Comparison of ENCODE assay signal across 8 cellular contexts in genomic region chr12:104049278-104050257, GRCh38. TPM values are rescaled to one million over a fixed set of nuclear protein-coding genes. Genes with fewer than 3 reads are reported as not detected.
DNase-seq lines count a peak whose midpoint lies in the region; TF ChIP-seq lines count a peak whose summit lies in the region.

Gene GLT8D2, minus strand, starts transcription at chr12:104050187. Its CDS starts 30,539 bp downstream, at chr12:104019648.

- no peaks in the 10 kb centered on the region for H4K20me1 ChIP-seq in mammary epithelial cell (ENCODE audit: insufficient read depth, low read length)

- POLR2A ChIA-PET in AG04449 (lab: Yijun Ruan, JAX): interaction anchor here (1.2 to 1.5 kb wide), 3 partner anchors 14 to 93 kb away, joined by 4 to 8 read pairs (median 4); partner anchors contain the start of genes HCFC2 and NFYB

- H3K4me1 ChIP-seq in HUES64 (ENCODE audit: insufficient read depth, low read length): peaks cover 15% of the 10 kb centered on the region
- peaks cover 23% of the 10 kb centered on the region for H3K4me1 ChIP-seq in mammary epithelial cell (ENCODE audit: insufficient read depth, low read length)
- peaks cover 0 to 31% (median 21%) of the 10 kb centered on the region in 5 donors for H3K4me1 ChIP-seq in subcutaneous abdominal adipose tissue (ENCODE audit: control insufficient read depth in 5 of 5, insufficient read depth in 5 of 5, low read length in 5 of 5)

- peaks cover 21% of the 10 kb centered on the region for H3K27me3 ChIP-seq in HUES64 (ENCODE audit: insufficient read depth, low read length)
- H3K27me3 ChIP-seq in mammary epithelial cell (ENCODE audit: insufficient read depth, low read length): no peaks in the 10 kb centered on the region
- peaks cover 0 to 20% (median 0%) of the 10 kb centered on the region in 5 donors for H3K27me3 ChIP-seq in subcutaneous abdominal adipose tissue (ENCODE audit: control insufficient read depth in 5 of 5, insufficient read depth in 4 of 5, low read length in 5 of 5)

- intact Hi-C loops in mammary epithelial cell (cut with micrococcal nuclease): loop anchor here (1.0 to 10.0 kb wide), 4 partner anchors 38 to 165 kb away; partner anchors contain the start of gene TDG

- dilution Hi-C loops in mammary epithelial cell (cut with HindIII; ENCODE audit: low sequenced_read_pairs): no loop called here

- DNase-seq in AG04449 (ENCODE audit: low read depth, low spot score) (no peak), mammary epithelial cell (peak; percentile 57), left kidney (ENCODE audit: low read depth, low spot score) (peak; percentile 84), erythroblast (lab: John Stamatoyannopoulos, UW) (no peak), T-helper 1 cell (no peak), HK-2 (ENCODE audit: unreplicated experiment) (no peak)

- no peak for TF ChIP-seq POLR2A in erythroblast (IDR thresholded peaks at IDR 0.05; ENCODE audit: low read length)

- H3K9ac ChIP-seq in HUES64 (ENCODE audit: low read depth, low read length) (peak within 1 kb of the TSS; percentile 49), mammary epithelial cell (ENCODE audit: insufficient read depth, low read length) (peak within 1 kb of the TSS; percentile 69), subcutaneous abdominal adipose tissue (ENCODE audit: low read length in 5 of 5) (peak within 1 kb of the TSS in 4 of 5 donors; percentile 46 to 65 (median 51))

- TSS peak; percentile 35 for BruUV-seq in mammary epithelial cell (replicated peaks; lab: Mats Ljungman, UMichigan)

- in situ Hi-C loops in mammary epithelial cell (cut with MboI; ENCODE audit: low sequenced_read_pairs in 2 of 2): no loop called here

- H3K4me3 ChIP-seq in AG04449 (ENCODE audit: low read depth, low read length): peak within 1 kb of the TSS; percentile 67
- peak within 1 kb of the TSS; percentile 57 for H3K4me3 ChIP-seq in HUES64 (ENCODE audit: low read length)
- H3K4me3 ChIP-seq in mammary epithelial cell (replicated peaks in 1 of 3; ENCODE audit: insufficient read depth in 1 of 3, low read depth in 2 of 3, low read length in 3 of 3): peak within 1 kb of the TSS; percentile 48 to 60 (median 53)
- peak within 1 kb of the TSS; percentile 66 to 82 (median 67) for H3K4me3 ChIP-seq in subcutaneous abdominal adipose tissue (ENCODE audit: low read depth in 1 of 5, low read length in 5 of 5)

- H3K36me3 ChIP-seq in HUES64 (ENCODE audit: insufficient read depth, low read length): no peaks in the 10 kb centered on the region
- no peaks in the 10 kb centered on the region for H3K36me3 ChIP-seq in mammary epithelial cell (ENCODE audit: insufficient read depth, low read length)
- no peaks in the 10 kb centered on the region for H3K36me3 ChIP-seq in subcutaneous abdominal adipose tissue (ENCODE audit: control insufficient read depth in 5 of 5, insufficient read depth in 5 of 5, low read length in 5 of 5)

- H3K27ac ChIP-seq in HUES64 (ENCODE audit: low read depth, low read length) (no peak within 1 kb of the TSS), mammary epithelial cell (ENCODE audit: insufficient read depth, low read depth, low read length) (peak within 1 kb of the TSS; percentile 47), subcutaneous abdominal adipose tissue (ENCODE audit: low read depth, low read length) (peak within 1 kb of the TSS; percentile 27)

- TF ChIP-seq CTCF in AG04449 (IDR thresholded peaks at IDR 0.05; ENCODE audit: insufficient read depth, low read length, missing control alignments): no peak
- no peak for TF ChIP-seq CTCF in mammary epithelial cell (conservative IDR thresholded peaks at IDR 0.05 in 1 of 2, IDR thresholded peaks at IDR 0.05 in 1 of 2; ENCODE audit: extremely low read depth in 1 of 2, insufficient read depth in 1 of 2, low read depth in 1 of 2, low read length in 2 of 2)

- H3K9me3 ChIP-seq in HUES64 (ENCODE audit: insufficient read depth, low read depth, low read length): no peaks in the 10 kb centered on the region
- no peaks in the 10 kb centered on the region for H3K9me3 ChIP-seq in mammary epithelial cell (replicated peaks; ENCODE audit: insufficient read depth, low read length)
- no peaks in the 10 kb centered on the region for H3K9me3 ChIP-seq in subcutaneous abdominal adipose tissue (ENCODE audit: control insufficient read depth in 5 of 5, low read length in 5 of 5)

- H3K79me2 ChIP-seq in mammary epithelial cell (ENCODE audit: insufficient read depth, low read length): peaks cover 2% of the 10 kb centered on the region

- H3K4me2 ChIP-seq in mammary epithelial cell (ENCODE audit: insufficient read depth, low read depth, low read length): peak within 1 kb of the TSS; percentile 85

- WGBS in HUES64: 9% methylated on average over 31 of the region's 31 CpGs
- WGBS in mammary epithelial cell (ENCODE audit: low coverage, missing lambda C conversion rate): under 1% methylated on average over 24 of the region's 31 CpGs

- CTCF ChIA-PET in AG04449 (lab: Yijun Ruan, JAX): interaction anchor here (1.0 to 2.1 kb wide), 2 partner anchors 9 to 166 kb away, joined by 3 to 6 read pairs; no protein-coding TSS in a partner anchor
- CTCF ChIA-PET in mammary epithelial cell (lab: Charles Lee; ENCODE audit: low non-redundant PET): interaction anchor here (0.6 to 0.7 kb wide), 2 partner anchors 60 to 83 kb away, joined by 3 read pairs; no protein-coding TSS in a partner anchor

- H2AFZ ChIP-seq in mammary epithelial cell (ENCODE audit: low read depth, low read length): peak within 1 kb of the TSS; percentile 92

RNA-seq across cellular contexts. Expression of gene GLT8D2, which starts in this region (rescaled TPM):
- 2.7 TPM for polyA plus RNA-seq in HUES64 (2013, experiment 1 of 2)
- polyA plus RNA-seq in HUES64 (2013, experiment 2 of 2): 2.8 TPM
- 10 to 100 TPM; 20.0 to 20.1 TPM for total RNA-seq in mammary epithelial cell
- polyA plus RNA-seq in mammary epithelial cell: 20.4 TPM
- 7.3 TPM for polyA minus RNA-seq in mammary epithelial cell

Comparison
In these comparisons a context has a peak if more than half of its experiments do, and no peak if none do; other contexts are left out.
1. DNase-seq: peak in mammary epithelial cell (single experiment) and left kidney (single experiment); none in AG04449 (single experiment), erythroblast (0 of 2), T-helper 1 cell (0 of 5) and HK-2 (single experiment).
2. Peak in every context shown above with its lines, with median percentiles within 50 percentile points of each other: H3K4me3 ChIP-seq and H3K9ac ChIP-seq.